ENCODE assay signal across 19 cellular contexts in the genomic region with DNA sequence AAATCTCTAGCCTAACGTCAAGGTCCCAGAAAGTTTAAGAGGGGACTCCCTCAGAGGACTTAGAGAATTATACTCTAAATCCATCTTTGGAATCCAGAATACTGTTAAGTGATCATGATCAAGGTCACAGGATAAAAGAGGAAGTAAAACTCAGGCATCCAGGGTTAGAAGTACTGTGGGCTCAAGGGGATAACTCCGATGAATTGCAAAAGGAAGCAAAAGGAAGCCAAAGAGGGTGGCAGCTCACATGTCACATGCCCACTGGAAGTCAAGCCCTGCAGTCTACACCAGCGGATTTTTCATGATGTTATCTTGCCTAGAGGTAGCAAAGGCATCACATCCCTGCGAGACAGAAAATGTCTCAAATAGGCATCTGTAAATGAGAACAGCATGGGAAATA. TPM values are rescaled to one million over a fixed set of nuclear protein-coding genes. Genes with fewer than 3 reads are reported as not detected.
A peak's percentile ranks its signal among the peaks of the same experiment; 100 is the strongest.
DNase-seq lines count a peak whose midpoint lies in the region; ATAC-seq and TF ChIP-seq lines count a peak whose summit lies in the region.
"Had no signal": no experiment of that assay in that cellular context is flagged by ENCODE, and none has a peak within 500 bp of the region (broad histone marks: within the 10 kb centered on the region; RNA-seq: fewer than 3 reads in every experiment).

No MANE protein-coding gene starts in this region.

- no peaks in the 10 kb centered on the region for H3K9me3 ChIP-seq in BLaER1 treated with 17β-estradiol and CSF1 and Interleukin-3, amounts not matched to agents 10 nM and 100 nM (replicated peaks in 1 of 11)
- H3K9me3 ChIP-seq in Loucy (ENCODE audit: insufficient read depth, low read depth, low read length), result no peaks in the 10 kb centered on the region
- H3K9me3 ChIP-seq: gastrocnemius medialis, mucosa of descending colon, ovary, vagina had no signal

- no peaks in the 10 kb centered on the region for H3K27me3 ChIP-seq in BLaER1 treated with 17β-estradiol and CSF1 and Interleukin-3, amounts not matched to agents 10 nM and 100 nM
- no peaks in the 10 kb centered on the region for H3K27me3 ChIP-seq in Loucy (ENCODE audit: insufficient read depth, low read length, poor library complexity, severe bottlenecking)
- H3K27me3 ChIP-seq: gastrocnemius medialis, ovary, vagina had no signal

- peak overlapping the region in 9 of 11 experiments; percentile 49 to 78 (median 72); a peak in 18 of 22 replicates for H3K27ac ChIP-seq in BLaER1 treated with 17β-estradiol and CSF1 and Interleukin-3, amounts not matched to agents 10 nM and 100 nM
- H3K27ac ChIP-seq: epithelial cell of prostate, gastrocnemius medialis, ovary, vagina had no signal

- in situ Hi-C loops in ACHN (cut with HindIII; ENCODE audit: low pct_ligation_motif_present, low pct_unique_long_range_greater_than_20kb, low sequenced_read_pairs), result no loop called here

- peaks cover 0 to 31% (median 15%) of the 10 kb centered on the region in 11 experiments; a peak in 11 of 22 replicates for H4K20me1 ChIP-seq in BLaER1 treated with 17β-estradiol and CSF1 and Interleukin-3, amounts not matched to agents 10 nM and 100 nM
- H4K20me1 ChIP-seq in Loucy (ENCODE audit: insufficient read depth, low read length, poor library complexity, severe bottlenecking), result peaks cover 11% of the 10 kb centered on the region

- H3K27me3 Mint-ChIP-seq in naive B cell, result no peaks in the 10 kb centered on the region

- H3K36me3 ChIP-seq in BLaER1 treated with 17β-estradiol and CSF1 and Interleukin-3, amounts not matched to agents 10 nM and 100 nM, result peaks cover 32 to 45% (median 43%) of the 10 kb centered on the region in 11 experiments
- H3K36me3 ChIP-seq in Loucy (ENCODE audit: insufficient read depth, low read length), result no peaks in the 10 kb centered on the region
- H3K36me3 ChIP-seq: ovary had no signal

- peak overlapping the region in 9 of 11 experiments; percentile 27 to 73 (median 56); a peak in 17 of 22 replicates for H3K9ac ChIP-seq in BLaER1 treated with 17β-estradiol and CSF1 and Interleukin-3, amounts not matched to agents 10 nM and 100 nM
- peak overlapping the region; percentile 4 for H3K9ac ChIP-seq in Loucy (ENCODE audit: low read depth, low read length, poor library complexity, severe bottlenecking)

- H3K9me2 ChIP-seq in Loucy (replicated peaks; ENCODE audit: low read depth, low read length), result no peaks in the 10 kb centered on the region

- ATAC-seq in naive B cell (ENCODE audit: low read depth in 2 of 2), result no peak
- ATAC-seq: activated naive CD4-positive, alpha-beta T cell treated with anti-CD3 and anti-CD28 coated beads, Interleukin-2, amount 50 U/mL, for 72 hours; gastrocnemius medialis; mucosa of descending colon had no signal

- H3K9me3 Mint-ChIP-seq in naive B cell, result no peaks in the 10 kb centered on the region
- H3K9me3 Mint-ChIP-seq: activated naive CD4-positive, alpha-beta T cell treated with anti-CD3 and anti-CD28 coated beads, Interleukin-2, amount 50 U/mL, for 72 hours; dendritic cell treated with granulocyte-macrophage colony-stimulating factor and Interleukin-4, amounts not matched to agents 40 ng/mL and 50 ng/mL, for 4 days had no signal

- no peak for TF ChIP-seq CTCF in Loucy (conservative IDR thresholded peaks at IDR 0.05; ENCODE audit: low read length)

- H3K36me3 Mint-ChIP-seq in naive B cell, result peaks cover 17 to 22% of the 10 kb centered on the region in 2 donors

- H3K4me3 Mint-ChIP-seq in naive B cell, result peak overlapping the region in 3 of 8 donors; percentile 50 to 90 (median 73)
- H3K4me3 Mint-ChIP-seq: dendritic cell treated with granulocyte-macrophage colony-stimulating factor and Interleukin-4, amounts not matched to agents 40 ng/mL and 50 ng/mL, for 4 days had no signal

- DNase-seq in SKM-1 treated with dmso at 0.1 percent for 144 hours (lab: John Stamatoyannopoulos, UW; ENCODE audit: unreplicated experiment), result peak; percentile 77
- DNase-seq in naive B cell, result no peak
- no peak for DNase-seq in COLO668 (lab: John Stamatoyannopoulos, UW; ENCODE audit: unreplicated experiment)
- DNase-seq in HPDE6-E6E7 (ENCODE audit: extremely low spot score), result no peak
- DNase-seq in activated CD4-positive, CD25-positive, alpha-beta regulatory T cell treated with anti-CD3 and anti-CD28 coated beads, Interleukin-2, amount 50 U/mL, for 72 hours, result no peak
- DNase-seq in ACHN, result no peak
- DNase-seq: activated CD4-positive, alpha-beta T cell treated with anti-CD3 and anti-CD28 coated beads for 48 hours; activated T-cell treated with anti-CD3 and anti-CD28 coated beads for 4 hours; gastrocnemius medialis; mucosa of descending colon; NCI-H146; ovary; stimulated activated CD4-positive, alpha-beta T cell treated with anti-CD3 and anti-CD28 coated beads, Interleukin-2, amount 100 ng/mL, for 48 hours had no signal

- H3F3A ChIP-seq in Loucy (ENCODE audit: low read depth), result peaks cover 10% of the 10 kb centered on the region; the same call in 1 of the 2 replicates

- H3K27ac Mint-ChIP-seq in naive B cell, result peak overlapping the region in 5 of 6 donors; percentile 3 to 93 (median 24)
- H3K27ac Mint-ChIP-seq: activated naive CD4-positive, alpha-beta T cell treated with anti-CD3 and anti-CD28 coated beads, Interleukin-2, amount 50 U/mL, for 72 hours; dendritic cell treated with granulocyte-macrophage colony-stimulating factor and Interleukin-4, amounts not matched to agents 40 ng/mL and 50 ng/mL, for 4 days had no signal

- H3K4me1 Mint-ChIP-seq in naive B cell, result peaks cover 40 to 51% (median 48%) of the 10 kb centered on the region in 3 donors

- peak overlapping the region; percentile 88 to 98 (median 92) for H3K4me2 ChIP-seq in BLaER1 treated with 17β-estradiol and CSF1 and Interleukin-3, amounts not matched to agents 10 nM and 100 nM
- H3K4me2 ChIP-seq in Loucy (ENCODE audit: low read depth, low read length, poor library complexity, severe bottlenecking), result peak overlapping the region; percentile 69

- H2AFZ ChIP-seq in Loucy (ENCODE audit: low read length), result no peak overlapping the region

- peaks cover 4% of the 10 kb centered on the region; the same call in 1 of the 2 replicates for H3K79me2 ChIP-seq in Loucy (ENCODE audit: insufficient read depth, low read length)

- peaks cover 49 to 58% (median 52%) of the 10 kb centered on the region in 10 experiments for H3K4me1 ChIP-seq in BLaER1 treated with 17β-estradiol and CSF1 and Interleukin-3, amounts not matched to agents 10 nM and 100 nM
- H3K4me1 ChIP-seq in Loucy (ENCODE audit: insufficient read depth, low read length, poor library complexity, severe bottlenecking), result peaks cover 42% of the 10 kb centered on the region

- H3K4me3 ChIP-seq in BLaER1 treated with 17β-estradiol and CSF1 and Interleukin-3, amounts not matched to agents 10 nM and 100 nM, result peak overlapping the region in 8 of 10 experiments; percentile 20 to 96 (median 47); a peak in 8 of 20 replicates
- peak overlapping the region; percentile 60 for H3K4me3 ChIP-seq in Loucy (ENCODE audit: low read length, poor library complexity, severe bottlenecking)
- H3K4me3 ChIP-seq: gastrocnemius medialis, mucosa of descending colon, ovary, vagina had no signal

RNA-seq across cellular contexts. Expression of gene ZNF821, which starts 3.8 kb away (rescaled TPM):
- 10 to 100 TPM; 19.0 to 34.4 (median 26.9) TPM for polyA plus RNA-seq in naive B cell (ENCODE audit: low read depth in 6 of 6)

RNA-seq across cellular contexts. Expression of gene IST1, which starts 15.2 kb away (rescaled TPM):
- 100 to 1,000 TPM; 138 to 178 (median 155) TPM for polyA plus RNA-seq in naive B cell (ENCODE audit: low read depth in 6 of 6)

RNA-seq across cellular contexts. Expression of gene ATXN1L, which starts 34.4 kb away (rescaled TPM):
- polyA plus RNA-seq in naive B cell (ENCODE audit: low read depth in 6 of 6), result 10 to 100 TPM in 3 of 6 donors, 1 to 10 TPM in 3; 7.2 to 44.9 (median 10.2) TPM
